Comparison of ENCODE assay signal across 1 cellular context in genomic region chr7:76392531-76393115, GRCh38.
TF ChIP-seq lines count a peak whose summit lies in the region.

No MANE protein-coding gene starts in this region.

TF ChIP-seq in K562, 482 proteins besides CTCF, POLR2A, EP300 and RAD21 (continued from another document and continues in another):
- TF ChIP-seq NR2C2 (CRISPR knock-in tag; IDR thresholded peaks at IDR 0.05), result no peak
- TF ChIP-seq NR2C2 (tag; IDR thresholded peaks at IDR 0.05), result peak; percentile 83; the same call in 1 of the 2 replicates
- TF ChIP-seq DACH1 (IDR thresholded peaks at IDR 0.05; ENCODE audit: partially characterized antibody), result no peak
- TF ChIP-seq ZNF41 (CRISPR knock-in tag; conservative IDR thresholded peaks at IDR 0.05), result 0 out of 2 replicates have a peak, but pooled peaks have one; percentile 10
- no peak for TF ChIP-seq POLR2AphosphoS5 (IDR thresholded peaks at IDR 0.05; ENCODE audit: control insufficient read depth, insufficient read depth, low read depth, low read length)
- TF ChIP-seq THRA (IDR thresholded peaks at IDR 0.05), result no peak
- TF ChIP-seq CTCFL (IDR thresholded peaks at IDR 0.05; ENCODE audit: borderline replicate concordance, insufficient read depth, low read depth, low read length, poor library complexity, severe bottlenecking), result no peak
- TF ChIP-seq RHOXF2B (CRISPR knock-in tag; conservative IDR thresholded peaks at IDR 0.05), result no peak
- no peak for TF ChIP-seq ZFP30 (CRISPR knock-in tag; IDR thresholded peaks at IDR 0.05; ENCODE audit: borderline replicate concordance)
- no peak for TF ChIP-seq TBL1XR1 (IDR thresholded peaks at IDR 0.05; ENCODE audit: low read length in 2 of 2)
- TF ChIP-seq SREBF2 (CRISPR knock-in tag; IDR thresholded peaks at IDR 0.05), result no peak
- no peak for TF ChIP-seq ADNP (tag; IDR thresholded peaks at IDR 0.05)
- TF ChIP-seq PREB (CRISPR knock-in tag; IDR thresholded peaks at IDR 0.05), result no peak
- TF ChIP-seq HINFP (tag; conservative IDR thresholded peaks at IDR 0.05; ENCODE audit: low read depth), result 0 out of 2 replicates have a peak, but pooled peaks have one; percentile 3
- no peak for TF ChIP-seq ZBTB33 (CRISPR knock-in tag; IDR thresholded peaks at IDR 0.05)
- no peak for TF ChIP-seq NR0B1 (IDR thresholded peaks at IDR 0.05; ENCODE audit: partially characterized antibody)
- TF ChIP-seq IRF1 (CRISPR knock-in tag; IDR thresholded peaks at IDR 0.05; ENCODE audit: borderline replicate concordance), result no peak
- no peak for TF ChIP-seq ZNF75A (CRISPR knock-in tag; IDR thresholded peaks at IDR 0.05)
- TF ChIP-seq FOXM1 (IDR thresholded peaks at IDR 0.05; ENCODE audit: low read depth), result no peak
- no peak for TF ChIP-seq FOXM1 (CRISPR knock-in tag; IDR thresholded peaks at IDR 0.05; ENCODE audit: low read depth)
- no peak for TF ChIP-seq U2AF2 (optimal IDR thresholded peaks at IDR 0.05; ENCODE audit: low read depth, low read length)
- TF ChIP-seq ZNF586 (CRISPR knock-in tag; conservative IDR thresholded peaks at IDR 0.05), result no peak
- no peak for TF ChIP-seq JUND (IDR thresholded peaks at IDR 0.05; ENCODE audit: borderline replicate concordance, low read depth, low read length)
- no peak for TF ChIP-seq JUND (tag; IDR thresholded peaks at IDR 0.05; ENCODE audit: borderline replicate concordance, low read depth, low read length)
- no peak for TF ChIP-seq NRF1 (conservative IDR thresholded peaks at IDR 0.05 in 1 of 2, IDR thresholded peaks at IDR 0.05 in 1 of 2)
- no peak for TF ChIP-seq RUNX1 (IDR thresholded peaks at IDR 0.05; ENCODE audit: low read depth)
- no peak for TF ChIP-seq SMARCC2 (IDR thresholded peaks at IDR 0.05; ENCODE audit: low read depth)
- TF ChIP-seq MCM3 (IDR thresholded peaks at IDR 0.05), result no peak
- TF ChIP-seq ATF3 (IDR thresholded peaks at IDR 0.05), result no peak
- no peak for TF ChIP-seq ATF3 (CRISPR knock-in tag; conservative IDR thresholded peaks at IDR 0.05)
- no peak for TF ChIP-seq EWSR1 (IDR thresholded peaks at IDR 0.05; ENCODE audit: borderline replicate concordance, low read depth, partially characterized antibody)
- TF ChIP-seq TAF9B (IDR thresholded peaks at IDR 0.05; ENCODE audit: partially characterized antibody), result no peak
- TF ChIP-seq PKNOX1 (IDR thresholded peaks at IDR 0.05), result peak; percentile 82
- no peak for TF ChIP-seq KAT7 (CRISPR knock-in tag; IDR thresholded peaks at IDR 0.05; ENCODE audit: borderline replicate concordance)
- TF ChIP-seq NFYB (IDR thresholded peaks at IDR 0.05; ENCODE audit: extremely low read depth, insufficient read length), result no peak
- no peak for TF ChIP-seq FOXA1 (IDR thresholded peaks at IDR 0.05; ENCODE audit: borderline replicate concordance)
- no peak; the same call in 1 of the 2 replicates for TF ChIP-seq MAFK (IDR thresholded peaks at IDR 0.05; ENCODE audit: low read length)
- no peak for TF ChIP-seq ATF4 (CRISPR knock-in tag; IDR thresholded peaks at IDR 0.05)
- TF ChIP-seq ZNF318 (IDR thresholded peaks at IDR 0.05; ENCODE audit: borderline replicate concordance in 1 of 2, low read depth in 1 of 2), result no peak
- no peak for TF ChIP-seq SMARCA5 (IDR thresholded peaks at IDR 0.05)
